1 cellular context compared by ENCODE assay signal in genomic region chr14:103232831-103233319, GRCh38.
TF ChIP-seq lines count a peak whose summit lies in the region.

No MANE protein-coding gene starts in this region.

TF ChIP-seq in HCT116, 20 proteins besides CTCF, POLR2A, EP300 and RAD21 (continued from another document):
- TF ChIP-seq ATF3 (IDR thresholded peaks at IDR 0.05) (no peak), MAX (IDR thresholded peaks at IDR 0.05) (no peak), ELF1 (IDR thresholded peaks at IDR 0.05; ENCODE audit: borderline replicate concordance, low read depth) (no peak), ZNF274 (IDR thresholded peaks at IDR 0.05; ENCODE audit: low read depth, low read length) (no peak), ZFX (IDR thresholded peaks at IDR 0.05) (no peak)
